1 cellular context compared by ENCODE assay signal in genomic region chr1:38578444-38578951, GRCh38.
TF ChIP-seq lines count a peak whose summit lies in the region.

No MANE protein-coding gene starts in this region.

TF ChIP-seq in GM23338, 12 proteins besides CTCF, POLR2A, EP300 and RAD21 (continued from another document):
- TF ChIP-seq REST (IDR thresholded peaks at IDR 0.05; ENCODE audit: unreplicated experiment) (no peak), EZH2phosphoT487 (IDR thresholded peaks at IDR 0.05; ENCODE audit: unreplicated experiment) (no peak), POLR2AphosphoS5 (IDR thresholded peaks at IDR 0.05; ENCODE audit: low read depth) (no peak), EZH2 (IDR thresholded peaks at IDR 0.05; ENCODE audit: low read depth, unreplicated experiment) (no peak)
